ENCODE assay signal across 19 cellular contexts in genomic region chr6:55175778-55176084, GRCh38. TPM values are rescaled to one million over a fixed set of nuclear protein-coding genes. Genes with fewer than 3 reads are reported as not detected.
DNase-seq lines count a peak whose midpoint lies in the region; ATAC-seq and TF ChIP-seq lines count a peak whose summit lies in the region.
"Had no signal": no experiment of that assay in that cellular context is flagged by ENCODE, and none has a peak within 500 bp of the region (broad histone marks: within the 10 kb centered on the region; RNA-seq: fewer than 3 reads in every experiment).

No MANE protein-coding gene starts in this region.

- no peak overlapping the region for H3K27ac ChIP-seq in 22Rv1
- H3K27ac ChIP-seq in HUES48 (ENCODE audit: low read depth, low read length): no peak overlapping the region
- H3K27ac ChIP-seq: Peyer's patch had no signal

- H3K4me3 Mint-ChIP-seq in WTC11 (peak overlapping the region; percentile 84), Calu3 (ENCODE audit: low read depth, unreplicated experiment) (no peak overlapping the region)
- H3K4me3 Mint-ChIP-seq: CD8-positive, alpha-beta memory T cell had no signal

- TF ChIP-seq CTCF in 22Rv1 (IDR thresholded peaks at IDR 0.05) (peak; percentile 45), WTC11 (IDR thresholded peaks at IDR 0.05) (no peak), Calu3 (IDR thresholded peaks at IDR 0.05; ENCODE audit: unreplicated experiment) (no peak)

- CTCF ChIA-PET in WTC11 (lab: Charles Lee) (no interaction called here), Calu3 (lab: Charles Lee) (no interaction called here)

- H3K36me3 ChIP-seq in HUES48 (ENCODE audit: control insufficient read depth, insufficient read depth, low read length): no peaks in the 10 kb centered on the region
- H3K36me3 ChIP-seq: Peyer's patch had no signal

- H3K4me1 Mint-ChIP-seq in WTC11: peaks cover 11% of the 10 kb centered on the region
- H3K4me1 Mint-ChIP-seq in Calu3 (ENCODE audit: low read depth, unreplicated experiment): no peaks in the 10 kb centered on the region
- H3K4me1 Mint-ChIP-seq: CD8-positive, alpha-beta memory T cell had no signal

- POLR2A ChIA-PET in WTC11 (lab: Charles Lee): no interaction called here

- H3K4me1 ChIP-seq in HUES48 (ENCODE audit: control insufficient read depth, insufficient read depth, low read length): peaks cover 8% of the 10 kb centered on the region; the same call in 1 of the 2 replicates

- peak; percentile 34; the same call in 1 of the 2 replicates for ATAC-seq in WTC11
- no peak for ATAC-seq in GM19455 (IDR thresholded peaks at IDR 0.05; ENCODE audit: unreplicated experiment)

- H3K27ac Mint-ChIP-seq in WTC11 (no peak overlapping the region), Calu3 (ENCODE audit: unreplicated experiment) (no peak overlapping the region)
- H3K27ac Mint-ChIP-seq: CD8-positive, alpha-beta memory T cell had no signal

- H3K36me3 Mint-ChIP-seq in WTC11 (no peaks in the 10 kb centered on the region), Calu3 (ENCODE audit: insufficient read depth, unreplicated experiment) (no peaks in the 10 kb centered on the region)

- no TSS peak for BruUV-seq in Calu3 (replicated peaks; lab: Mats Ljungman, UMichigan)

- peaks cover 30% of the 10 kb centered on the region for H3K27me3 ChIP-seq in HUES48 (ENCODE audit: control insufficient read depth, insufficient read depth, low read length)

- H3K9me3 Mint-ChIP-seq in WTC11: no peaks in the 10 kb centered on the region
- no peaks in the 10 kb centered on the region for H3K9me3 Mint-ChIP-seq in Calu3 (ENCODE audit: low read depth, unreplicated experiment)

- DNase-seq in WTC11 (ENCODE audit: low spot score): no peak
- no peak for DNase-seq in ACHN
- no peak for DNase-seq in RPMI8226
- no peak for DNase-seq in Calu3
- DNase-seq: C1 segment of cervical spinal cord; CD8-positive, alpha-beta memory T cell; GDM1; HCEC 1CT; KBM-7; NCI-H1105; NCI-H2081 treated with DMSO at 0.1 percent for 48 hours; Peyer's patch; Right ventricle myocardium superior; SW 1271 had no signal

- no peak overlapping the region for H3K9ac ChIP-seq in HUES48 (ENCODE audit: low read depth, low read length)

- H3K4me3 ChIP-seq in HUES48 (ENCODE audit: low read depth, low read length): peak overlapping the region; percentile 77
- H3K4me3 ChIP-seq in iPS-18c (ENCODE audit: insufficient read depth, low read depth, low read length): peak overlapping the region; percentile 58; the same call in 1 of the 2 replicates
- H3K4me3 ChIP-seq: Peyer's patch had no signal

- H3K27me3 Mint-ChIP-seq in WTC11 (ENCODE audit: low read depth) (peaks cover 36% of the 10 kb centered on the region), Calu3 (ENCODE audit: unreplicated experiment) (peaks cover 22% of the 10 kb centered on the region)

- H3K9me3 ChIP-seq in HUES48 (ENCODE audit: control insufficient read depth, insufficient read depth, low read length) (no peaks in the 10 kb centered on the region), iPS-18c (ENCODE audit: control insufficient read depth, insufficient read depth, low read length) (peaks cover 2% of the 10 kb centered on the region)
- H3K9me3 ChIP-seq: Peyer's patch had no signal

- intact Hi-C loops in Calu3 (cut with micrococcal nuclease; ENCODE audit: unreplicated experiment): no loop called here

- in situ Hi-C loops in ACHN (cut with HindIII; ENCODE audit: low pct_ligation_motif_present, low pct_unique_long_range_greater_than_20kb, low sequenced_read_pairs): no loop called here

TF ChIP-seq in WTC11, 78 proteins besides CTCF, POLR2A, EP300 and RAD21 (continues in another document):
- no peak for TF ChIP-seq ATF2 (CRISPR knock-in tag; IDR thresholded peaks at IDR 0.05; ENCODE audit: borderline replicate concordance, low read depth)
- no peak for TF ChIP-seq ZBTB21 (CRISPR knock-in tag; IDR thresholded peaks at IDR 0.05; ENCODE audit: borderline replicate concordance)
- no peak for TF ChIP-seq ZNF416 (CRISPR knock-in tag; IDR thresholded peaks at IDR 0.05)
- no peak for TF ChIP-seq OVOL2 (CRISPR knock-in tag; IDR thresholded peaks at IDR 0.05; ENCODE audit: borderline replicate concordance)
- no peak for TF ChIP-seq ZNF423 (CRISPR knock-in tag; IDR thresholded peaks at IDR 0.05)
- no peak for TF ChIP-seq TP53 (CRISPR knock-in tag; IDR thresholded peaks at IDR 0.05)
- no peak for TF ChIP-seq JAZF1 (CRISPR knock-in tag; IDR thresholded peaks at IDR 0.05)
- TF ChIP-seq ERG (CRISPR knock-in tag; IDR thresholded peaks at IDR 0.05): no peak
- TF ChIP-seq TCF7 (CRISPR knock-in tag; IDR thresholded peaks at IDR 0.05; ENCODE audit: low read depth): no peak
- no peak for TF ChIP-seq RORB (CRISPR knock-in tag; IDR thresholded peaks at IDR 0.05)
- TF ChIP-seq NR2C2 (CRISPR knock-in tag; IDR thresholded peaks at IDR 0.05): no peak
- TF ChIP-seq USF1 (CRISPR knock-in tag; IDR thresholded peaks at IDR 0.05): no peak
- TF ChIP-seq HMGA2 (CRISPR knock-in tag; IDR thresholded peaks at IDR 0.05): no peak
- TF ChIP-seq ZNF138 (CRISPR knock-in tag; conservative IDR thresholded peaks at IDR 0.05): no peak
- no peak for TF ChIP-seq FOXK1 (CRISPR knock-in tag; IDR thresholded peaks at IDR 0.05)
- TF ChIP-seq ESRRA (CRISPR knock-in tag; IDR thresholded peaks at IDR 0.05; ENCODE audit: borderline replicate concordance): no peak
- TF ChIP-seq ZMAT4 (CRISPR knock-in tag; IDR thresholded peaks at IDR 0.05): no peak
- TF ChIP-seq ZNF532 (CRISPR knock-in tag; IDR thresholded peaks at IDR 0.05; ENCODE audit: borderline replicate concordance): no peak

RNA-seq across cellular contexts. Expression of gene HCRTR2, which starts 1.4 kb away (rescaled TPM):
- not detected in 3 replicates for total RNA-seq in WTC11 (2021)
- not detected in 2 replicates for total RNA-seq in Calu3 (2022)
- total RNA-seq: A673; CD8-positive, alpha-beta memory T cell; Peyer's patch; Right ventricle myocardium superior had no signal
